In the genomic region with DNA sequence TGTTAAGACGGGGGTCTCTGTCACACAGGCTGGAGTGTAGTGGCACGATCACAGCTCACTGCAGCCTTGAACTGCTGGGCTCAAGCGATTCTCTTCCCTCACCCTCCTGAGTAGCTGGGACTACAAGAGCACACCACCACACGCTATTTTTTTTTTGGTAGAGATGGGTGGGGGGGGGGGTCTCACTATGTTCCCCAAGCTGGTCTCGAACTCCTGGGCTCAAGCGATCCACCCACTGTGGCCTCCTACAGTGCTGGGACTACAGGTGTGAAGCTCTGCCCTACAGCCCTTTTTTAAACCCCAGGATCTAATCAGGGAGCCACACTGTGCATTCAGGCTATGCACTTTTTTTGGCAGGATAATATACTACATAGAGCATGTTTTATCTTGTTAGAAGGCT, we compare ENCODE assay signal across 9 cellular contexts. TPM values are rescaled to one million over a fixed set of nuclear protein-coding genes. Genes with fewer than 3 reads are reported as not detected.
A peak's percentile ranks its signal among the peaks of the same experiment; 100 is the strongest.
DNase-seq lines count a peak whose midpoint lies in the region; ATAC-seq lines count a peak whose summit lies in the region.
"Had no signal": no experiment of that assay in that cellular context is flagged by ENCODE, and none has a peak within 500 bp of the region (broad histone marks: within the 10 kb centered on the region; RNA-seq: fewer than 3 reads in every experiment).

No MANE protein-coding gene starts in this region.

- peaks cover 0 to 2% (median 0%) of the 10 kb centered on the region in 5 donors for H3K36me3 ChIP-seq in subcutaneous abdominal adipose tissue (ENCODE audit: control insufficient read depth in 5 of 5, insufficient read depth in 5 of 5, low read length in 5 of 5)

- H3K36me3 Mint-ChIP-seq in activated CD4-positive, alpha-beta T cell treated with anti-CD3 and anti-CD28 coated beads, Interleukin-2, amount 10 ng/mL, durations not matched to agents 7 days and 5 days (ENCODE audit: low read depth), result peaks cover 25% of the 10 kb centered on the region
- peaks cover 39 to 47% of the 10 kb centered on the region in 2 donors for H3K36me3 Mint-ChIP-seq in activated naive CD4-positive, alpha-beta T cell treated with anti-CD3 and anti-CD28 coated beads, Interleukin-2, amount 50 U/mL, for 72 hours
- peaks cover 7 to 14% (median 13%) of the 10 kb centered on the region in 3 donors for H3K36me3 Mint-ChIP-seq in immature natural killer cell

- ATAC-seq in activated naive CD4-positive, alpha-beta T cell treated with anti-CD3 and anti-CD28 coated beads, Interleukin-2, amount 50 U/mL, for 72 hours, result no peak
- no peak for ATAC-seq in HG02840 (IDR thresholded peaks at IDR 0.05; ENCODE audit: low FRiP score, unreplicated experiment)

- H3K9ac ChIP-seq in subcutaneous abdominal adipose tissue (ENCODE audit: low read length in 5 of 5), result peak overlapping the region in 2 of 5 donors; percentile 80 to 90

- peaks cover 9% of the 10 kb centered on the region for H3K9me3 Mint-ChIP-seq in activated CD4-positive, alpha-beta T cell treated with anti-CD3 and anti-CD28 coated beads, Interleukin-2, amount 10 ng/mL, durations not matched to agents 7 days and 5 days
- H3K9me3 Mint-ChIP-seq in activated naive CD4-positive, alpha-beta T cell treated with anti-CD3 and anti-CD28 coated beads, Interleukin-2, amount 50 U/mL, for 72 hours, result no peaks in the 10 kb centered on the region
- peaks cover 0 to 3% (median 0%) of the 10 kb centered on the region in 6 donors for H3K9me3 Mint-ChIP-seq in immature natural killer cell

- H3K9me3 ChIP-seq in subcutaneous abdominal adipose tissue (ENCODE audit: control insufficient read depth in 5 of 5, low read length in 5 of 5), result peaks cover 0 to 9% (median 2%) of the 10 kb centered on the region in 5 donors

- POLR2A ChIA-PET in activated CD4-positive, alpha-beta T cell treated with anti-CD3 and anti-CD28 coated beads, Interleukin-2, amount 10 ng/mL, durations not matched to agents 7 days and 5 days (lab: Charles Lee), result interaction anchor here (0.6 kb wide), 2 partner anchors 19 to 959 kb away, joined by 3 to 4 read pairs; no protein-coding TSS in a partner anchor

- DNase-seq in activated CD4-positive, alpha-beta T cell treated with anti-CD3 and anti-CD28 coated beads, Interleukin-2, amount 10 ng/mL, durations not matched to agents 7 days and 5 days, result no peak
- DNase-seq in activated CD4-positive, alpha-beta T cell treated with anti-CD3 and anti-CD28 coated beads for 4 hours, result no peak
- no peak for DNase-seq in activated naive CD4-positive, alpha-beta T cell treated with anti-CD3 and anti-CD28 coated beads, Interleukin-2, amount 50 U/mL, for 72 hours (ENCODE audit: low spot score in 2 of 2)
- no peak for DNase-seq in immature natural killer cell
- DNase-seq in COR-L47 (lab: John Stamatoyannopoulos, UW), result no peak
- no peak for DNase-seq in dermis blood vessel endothelial cell
- DNase-seq: DMS153 had no signal

- H3K4me3 Mint-ChIP-seq in activated CD4-positive, alpha-beta T cell treated with anti-CD3 and anti-CD28 coated beads, Interleukin-2, amount 10 ng/mL, durations not matched to agents 7 days and 5 days, result peak overlapping the region; percentile 88
- H3K4me3 Mint-ChIP-seq in immature natural killer cell, result peak overlapping the region; percentile 86 to 93 (median 88)

- H3K27ac Mint-ChIP-seq in activated CD4-positive, alpha-beta T cell treated with anti-CD3 and anti-CD28 coated beads, Interleukin-2, amount 10 ng/mL, durations not matched to agents 7 days and 5 days, result peak overlapping the region; percentile 88
- peak overlapping the region; percentile 81 to 94 for H3K27ac Mint-ChIP-seq in activated naive CD4-positive, alpha-beta T cell treated with anti-CD3 and anti-CD28 coated beads, Interleukin-2, amount 50 U/mL, for 72 hours
- H3K27ac Mint-ChIP-seq in immature natural killer cell, result peak overlapping the region; percentile 77 to 95 (median 86)

- CTCF ChIA-PET in activated CD4-positive, alpha-beta T cell treated with anti-CD3 and anti-CD28 coated beads, Interleukin-2, amount 10 ng/mL, durations not matched to agents 7 days and 5 days (lab: Charles Lee), result interaction anchor here (0.8 kb wide), 1 partner anchor 12 kb away, joined by 3 read pairs; no protein-coding TSS in a partner anchor

- peaks cover 63% of the 10 kb centered on the region for H3K4me1 Mint-ChIP-seq in activated CD4-positive, alpha-beta T cell treated with anti-CD3 and anti-CD28 coated beads, Interleukin-2, amount 10 ng/mL, durations not matched to agents 7 days and 5 days
- peaks cover 57 to 72% of the 10 kb centered on the region in 2 donors for H3K4me1 Mint-ChIP-seq in immature natural killer cell

- peak overlapping the region in 2 of 5 donors; percentile 90 to 92 for H3K4me3 ChIP-seq in subcutaneous abdominal adipose tissue (ENCODE audit: low read depth in 1 of 5, low read length in 5 of 5)

- peaks cover 3 to 50% (median 47%) of the 10 kb centered on the region in 5 donors for H3K4me1 ChIP-seq in subcutaneous abdominal adipose tissue (ENCODE audit: control insufficient read depth in 5 of 5, insufficient read depth in 5 of 5, low read length in 5 of 5)

- H3K27ac ChIP-seq in subcutaneous abdominal adipose tissue (ENCODE audit: low read depth, low read length), result peak overlapping the region; percentile 60

- H3K27me3 ChIP-seq in subcutaneous abdominal adipose tissue (ENCODE audit: control insufficient read depth in 5 of 5, insufficient read depth in 4 of 5, low read length in 5 of 5), result no peaks in the 10 kb centered on the region

- H3K27me3 Mint-ChIP-seq in activated CD4-positive, alpha-beta T cell treated with anti-CD3 and anti-CD28 coated beads, Interleukin-2, amount 10 ng/mL, durations not matched to agents 7 days and 5 days, result no peaks in the 10 kb centered on the region
- H3K27me3 Mint-ChIP-seq in immature natural killer cell (ENCODE audit: low read depth in 3 of 3), result peaks cover 3 to 5% (median 3%) of the 10 kb centered on the region in 3 donors

RNA-seq across cellular contexts. Expression of a gene that starts 1.4 kb away (rescaled TPM):
- 10 to 100 TPM; 29.5 to 30.1 TPM for total RNA-seq in activated CD4-positive, alpha-beta T cell treated with anti-CD3 and anti-CD28 coated beads, Interleukin-2, amount 10 ng/mL, durations not matched to agents 7 days and 5 days
- total RNA-seq in activated naive CD4-positive, alpha-beta T cell treated with anti-CD3 and anti-CD28 coated beads, Interleukin-2, amount 50 U/mL, for 72 hours, result 10 to 100 TPM; 41.4 to 54.1 TPM
- 10 to 100 TPM; 10.2 to 15.1 (median 15.0) TPM for polyA plus RNA-seq in immature natural killer cell
- 41.9 and 110 TPM in 2 replicates for total RNA-seq in dermis blood vessel endothelial cell

RNA-seq across cellular contexts. Expression of a gene that starts 3.4 kb away (rescaled TPM):
- 100 to 1,000 TPM; 120 to 127 TPM for total RNA-seq in activated CD4-positive, alpha-beta T cell treated with anti-CD3 and anti-CD28 coated beads, Interleukin-2, amount 10 ng/mL, durations not matched to agents 7 days and 5 days
- total RNA-seq in activated naive CD4-positive, alpha-beta T cell treated with anti-CD3 and anti-CD28 coated beads, Interleukin-2, amount 50 U/mL, for 72 hours, result 100 to 1,000 TPM; 102 to 135 TPM
- 10 to 100 TPM; 35.1 to 48.0 (median 37.1) TPM for polyA plus RNA-seq in immature natural killer cell
- 92.2 and 128 TPM in 2 replicates for total RNA-seq in dermis blood vessel endothelial cell
